Comparison of ENCODE assay signal across 8 cellular contexts in genomic region chr4:47913328-47913727, GRCh38. TPM values are rescaled to one million over a fixed set of nuclear protein-coding genes. Genes with fewer than 3 reads are reported as not detected.
DNase-seq lines count a peak whose midpoint lies in the region; ATAC-seq, FAIRE-seq and TF ChIP-seq lines count a peak whose summit lies in the region.

No MANE protein-coding gene starts in this region.

- BruUV-seq in K562 (replicated peaks; lab: Mats Ljungman, UMichigan): TSS peak; percentile 68

- H2AFZ ChIP-seq in K562 (ENCODE audit: low read depth, low read length): peak overlapping the region; percentile 99

- no peaks in the 10 kb centered on the region for H4K20me1 ChIP-seq in K562 (replicated peaks; ENCODE audit: control insufficient read depth, insufficient read depth, low read length)

- peak overlapping the region; percentile 96 to 100 (median 98) for H3K4me3 Mint-ChIP-seq in IgD-negative memory B cell

- peak overlapping the region; percentile 69 to 99 (median 83) for H3K27ac Mint-ChIP-seq in IgD-negative memory B cell

- H3K9me1 ChIP-seq in K562 (ENCODE audit: control insufficient read depth, insufficient read depth, low read length): no peaks in the 10 kb centered on the region

- H3K36me3 Mint-ChIP-seq in IgD-negative memory B cell: peaks cover 4% of the 10 kb centered on the region

- peaks cover 11 to 17% of the 10 kb centered on the region in 2 experiments for H3K4me1 ChIP-seq in K562 (replicated peaks in 1 of 2; ENCODE audit: control insufficient read depth in 2 of 2, insufficient read depth in 2 of 2, low read length in 2 of 2)

- peaks cover 22 to 36% (median 23%) of the 10 kb centered on the region in 3 donors for H3K4me1 Mint-ChIP-seq in IgD-negative memory B cell

- in situ Hi-C loops in K562 (cut with MboI): no loop called here

- intact Hi-C loops in K562 (cut with micrococcal nuclease): no loop called here

- H3K9me3 Mint-ChIP-seq in IgD-negative memory B cell: peaks cover 0 to 2% (median 0%) of the 10 kb centered on the region in 3 donors

- peak overlapping the region; percentile 97 for H3K4me2 ChIP-seq in K562 (ENCODE audit: insufficient read depth, low read length)

- TF ChIP-seq POLR2A in K562 (conservative IDR thresholded peaks at IDR 0.05): no peak

- peaks cover 31% of the 10 kb centered on the region; the same call in 2 of the 3 replicates for H3K36me3 ChIP-seq in K562 (ENCODE audit: control insufficient read depth, insufficient read depth, low read length)

- FAIRE-seq in K562 (lab: Jason Lieb, UNC): peak; percentile 11
- no peak for FAIRE-seq in urothelium cell line (lab: Jason Lieb, UNC)

- CTCF ChIA-PET in K562 (lab: Yijun Ruan, JAX; ENCODE audit: low intra/inter-chr PET ratio): interaction anchor here (0.6 kb wide), 1 partner anchor 227 kb away, joined by 3 read pairs; no protein-coding TSS in a partner anchor

- no peak for ATAC-seq in K562
- no peak for ATAC-seq in HG03139 (IDR thresholded peaks at IDR 0.05; ENCODE audit: unreplicated experiment)
- no peak for ATAC-seq in HG03342 (IDR thresholded peaks at IDR 0.05; ENCODE audit: unreplicated experiment)

- no peak for TF ChIP-seq EP300 in K562 (IDR thresholded peaks at IDR 0.05; ENCODE audit: low read length)

- peak overlapping the region; percentile 92 for H3K27ac ChIP-seq in C4-2B
- peak overlapping the region; percentile 87 for H3K27ac ChIP-seq in K562 (ENCODE audit: extremely low read depth, low read depth, low read length)

- TF ChIP-seq CTCF in C4-2B (conservative IDR thresholded peaks at IDR 0.05) (no peak), K562 (IDR thresholded peaks at IDR 0.05 in 2 of 3, conservative IDR thresholded peaks at IDR 0.05 in 1 of 3; ENCODE audit: insufficient read depth in 2 of 3, low read depth in 1 of 3, low read length in 3 of 3) (no peak)

- DNase-seq in K562 (ENCODE audit: extremely low read depth in 1 of 4, low spot score in 3 of 4): peak in 1 of 4 experiments; percentile 51
- DNase-seq in lung microvascular endothelial cell (ENCODE audit: low read depth in 2 of 2): peak; percentile 14 to 16
- no peak for DNase-seq in NCI-H226
- no peak for DNase-seq in urothelium cell line (ENCODE audit: low spot score)

- no peaks in the 10 kb centered on the region for H3K9me3 ChIP-seq in K562 (replicated peaks; ENCODE audit: control insufficient read depth, insufficient read depth, low read depth, low read length)

- peaks cover 32% of the 10 kb centered on the region for H3K79me2 ChIP-seq in K562 (ENCODE audit: control insufficient read depth, insufficient read depth, low read length)

- H3K4me3 ChIP-seq in K562: peak overlapping the region; percentile 89

- POLR2A ChIA-PET in K562 (lab: Yijun Ruan, JAX): interaction anchor here (1.0 to 1.4 kb wide), 3 partner anchors 8 to 10 kb away, joined by 3 to 5 read pairs (median 4); no protein-coding TSS in a partner anchor

- no peaks in the 10 kb centered on the region for H3K27me3 Mint-ChIP-seq in IgD-negative memory B cell

- WGBS in K562 (ENCODE audit: insufficient coverage, low coverage, missing lambda C conversion rate): 0% methylated on average over 4 of the region's 4 CpGs

- no peaks in the 10 kb centered on the region for H3K27me3 ChIP-seq in K562 (ENCODE audit: control insufficient read depth in 2 of 2, insufficient read depth in 2 of 2, low read length in 2 of 2)

- no peak for TF ChIP-seq RAD21 in K562 (CRISPR knock-in tag; conservative IDR thresholded peaks at IDR 0.05 in 1 of 2, IDR thresholded peaks at IDR 0.05 in 1 of 2)

- H3K9ac ChIP-seq in K562 (ENCODE audit: insufficient read depth in 1 of 2, low read depth in 2 of 2, low read length in 2 of 2): peak overlapping the region; percentile 85 to 95; a peak in 3 of 4 replicates

TF ChIP-seq in K562, 482 proteins besides CTCF, POLR2A, EP300 and RAD21 (continues in another document):
- TF ChIP-seq SPI1 (IDR thresholded peaks at IDR 0.05; ENCODE audit: borderline replicate concordance, low read depth, low read length): no peak
- no peak for TF ChIP-seq ZNF740 (CRISPR knock-in tag; IDR thresholded peaks at IDR 0.05)
- no peak for TF ChIP-seq ZNF740 (tag; IDR thresholded peaks at IDR 0.05)
- TF ChIP-seq CEBPZ (IDR thresholded peaks at IDR 0.05; ENCODE audit: borderline replicate concordance, low read depth, low read length): no peak
- no peak for TF ChIP-seq MAFK (IDR thresholded peaks at IDR 0.05; ENCODE audit: low read length)
- no peak for TF ChIP-seq ZNF354B (CRISPR knock-in tag; IDR thresholded peaks at IDR 0.05)
- TF ChIP-seq ZNF134 (CRISPR knock-in tag; conservative IDR thresholded peaks at IDR 0.05): no peak
- TF ChIP-seq ZNF551 (CRISPR knock-in tag; IDR thresholded peaks at IDR 0.05): no peak
- TF ChIP-seq ESRRB (CRISPR knock-in tag; IDR thresholded peaks at IDR 0.05; ENCODE audit: borderline replicate concordance): no peak
- peak; percentile 33 to 59; a peak in 2 of 4 replicates for TF ChIP-seq TRIM24 (IDR thresholded peaks at IDR 0.05)
- TF ChIP-seq ZSCAN32 (CRISPR knock-in tag; IDR thresholded peaks at IDR 0.05): no peak
- TF ChIP-seq CREB5 (CRISPR knock-in tag; IDR thresholded peaks at IDR 0.05): no peak
- TF ChIP-seq XRCC3 (IDR thresholded peaks at IDR 0.05): peak; percentile 37; the same call in 1 of the 2 replicates
- no peak for TF ChIP-seq NFIC (IDR thresholded peaks at IDR 0.05)
- no peak for TF ChIP-seq BDP1 (IDR thresholded peaks at IDR 0.05; ENCODE audit: insufficient read depth, insufficient read length)
- TF ChIP-seq NRF1 (conservative IDR thresholded peaks at IDR 0.05 in 1 of 2, IDR thresholded peaks at IDR 0.05 in 1 of 2): no peak

RNA-seq across cellular contexts. Expression of gene NFXL1, which starts 1.1 kb away (rescaled TPM):
- 8.4 TPM for polyA plus RNA-seq in IgD-negative memory B cell
- total RNA-seq in K562 (2011; cell fraction: chromatin; rRNA removed; ENCODE audit: low replicate concordance): 36.8 and 85.1 TPM in 2 replicates
- total RNA-seq in K562 (2011; cell fraction: nucleolus; rRNA removed): 18.2 and 23.7 TPM in 2 replicates
- total RNA-seq in K562 (2011; cell fraction: nucleoplasm; rRNA removed): 26.6 and 27.4 TPM in 2 replicates
- 9.1 and 15.1 TPM in 2 replicates for total RNA-seq in K562 (2014; rRNA removed)
- 10.6 and 11.2 TPM in 2 replicates for total RNA-seq in K562 (2014; rRNA removed; fragmentation: Illumina TruSeq; extraction: Trizol)
- 8.7 and 9.5 TPM in 2 replicates for total RNA-seq in K562 (2015; rRNA removed; fragmentation: Illumina TruSeq; extraction: Trizol)
- total RNA-seq in K562 (2021): 16.1 and 18.8 TPM in 2 replicates
- polyA plus RNA-seq in K562 (2011; rRNA removed): 22.4 and 27.0 TPM in 2 replicates
- polyA plus RNA-seq in K562 (2011; cell fraction: cytosol; rRNA removed): 6.2 and 12.7 TPM in 2 replicates
- 35.6 and 42.9 TPM in 2 replicates for polyA plus RNA-seq in K562 (2011; cell fraction: nucleus; rRNA removed)
- 9.4 and 17.2 TPM in 2 replicates for polyA plus RNA-seq in K562 (2012)
- 10.4 and 13.0 TPM in 2 replicates for polyA plus RNA-seq in K562 (2014; fragmentation: Illumina TruSeq; extraction: Trizol)
- 1 to 10 TPM; 7.5 to 8.0 TPM for polyA plus RNA-seq in K562 (2014; fragmentation: Nextera tagmentation; extraction: Ambion mirVana)
- 12.8 and 13.6 TPM in 2 replicates for polyA plus RNA-seq in K562 (2014; rRNA removed)
- 87.6 and 93.6 TPM in 2 replicates for polyA minus RNA-seq in K562 (2011; rRNA and poly(A)+ RNA removed)
- 18.4 and 19.9 TPM in 2 replicates for polyA minus RNA-seq in K562 (2011; cell fraction: cytosol; rRNA and poly(A)+ RNA removed)
- polyA minus RNA-seq in K562 (2011; cell fraction: nucleus; rRNA and poly(A)+ RNA removed): 32.7 and 61.4 TPM in 2 replicates
- total RNA-seq in lung microvascular endothelial cell: 3.5 and 5.6 TPM in 2 replicates

Comparison
In these comparisons a context has a peak if more than half of its experiments do, and no peak if none do; other contexts are left out.
1. DNase-seq: peak in lung microvascular endothelial cell (2 of 2); none in NCI-H226 (single experiment) and urothelium cell line (single experiment).